Comparison of ENCODE assay signal across 2 cellular contexts in the genomic region with DNA sequence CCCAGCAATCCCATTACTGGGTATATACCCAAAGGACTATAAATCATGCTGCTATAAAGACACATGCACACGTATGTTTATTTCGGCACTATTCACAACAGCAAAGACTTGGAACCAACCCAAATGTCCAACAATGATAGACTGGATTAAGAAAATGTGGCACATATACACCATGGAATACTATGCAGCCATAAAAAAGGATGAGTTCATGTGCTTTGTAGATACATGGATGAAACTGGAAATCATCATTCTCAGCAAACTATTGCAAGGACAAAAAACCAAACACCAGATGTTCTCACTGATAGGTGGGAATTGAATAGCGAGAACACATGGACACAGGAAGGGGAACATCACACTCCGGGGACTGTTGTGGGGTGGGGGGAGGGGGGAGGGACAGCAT.
DNase-seq lines count a peak whose midpoint lies in the region; ATAC-seq, FAIRE-seq and TF ChIP-seq lines count a peak whose summit lies in the region.
"Not testable (repeated sequence)": the region's sequence is repeated elsewhere in the genome, so short reads cannot be mapped to it uniquely, and the experiment has no call there.

No MANE protein-coding gene starts in this region.

- not testable (repeated sequence) for H2AFZ ChIP-seq in K562 (ENCODE audit: low read depth, low read length)

- TF ChIP-seq RAD21 in K562 (CRISPR knock-in tag; conservative IDR thresholded peaks at IDR 0.05 in 1 of 2, IDR thresholded peaks at IDR 0.05 in 1 of 2): not testable (repeated sequence)

- WGBS in K562 (ENCODE audit: insufficient coverage, low coverage, missing lambda C conversion rate): 80% methylated on average over 4 of the region's 4 CpGs

- not testable (repeated sequence) for H3K9me1 ChIP-seq in K562 (ENCODE audit: control insufficient read depth, insufficient read depth, low read length)

- POLR2A ChIA-PET in HEK293 (lab: Yijun Ruan, JAX); K562 (lab: Yijun Ruan, JAX): not testable (repeated sequence)

- not testable (repeated sequence) for H3K4me2 ChIP-seq in K562 (ENCODE audit: insufficient read depth, low read length)

- not testable (repeated sequence) for H3K4me1 ChIP-seq in HEK293 (ENCODE audit: control insufficient read depth, insufficient read depth, low read length); K562 (replicated peaks in 1 of 2; ENCODE audit: control insufficient read depth in 2 of 2, insufficient read depth in 2 of 2, low read length in 2 of 2)

- not testable (repeated sequence) for BruUV-seq in K562 (replicated peaks; lab: Mats Ljungman, UMichigan)

- ATAC-seq in K562: not testable (repeated sequence)

- not testable (repeated sequence) for H3K9me3 ChIP-seq in HEK293 (ENCODE audit: control insufficient read depth, insufficient read depth, low read depth, low read length); K562 (replicated peaks; ENCODE audit: control insufficient read depth, insufficient read depth, low read depth, low read length)

- not testable (repeated sequence) for TF ChIP-seq CTCF in HEK293 (tag by site-specific recombination; IDR thresholded peaks at IDR 0.05); K562 (IDR thresholded peaks at IDR 0.05 in 2 of 3, conservative IDR thresholded peaks at IDR 0.05 in 1 of 3; ENCODE audit: insufficient read depth in 2 of 3, low read depth in 1 of 3, low read length in 3 of 3)

- CTCF ChIA-PET in HEK293 (lab: Yijun Ruan, JAX); K562 (lab: Yijun Ruan, JAX; ENCODE audit: low intra/inter-chr PET ratio): not testable (repeated sequence)

- TF ChIP-seq POLR2A in K562 (conservative IDR thresholded peaks at IDR 0.05): not testable (repeated sequence)

- DNase-seq in K562 (ENCODE audit: extremely low read depth in 1 of 4, low spot score in 3 of 4): not testable (repeated sequence)

- not testable (repeated sequence) for H3K4me3 ChIP-seq in HEK293 (ENCODE audit: low read depth, low read length); K562

- not testable (repeated sequence) for H3K27ac ChIP-seq in HEK293 (ENCODE audit: extremely low read depth, low read depth, low read length); K562 (ENCODE audit: extremely low read depth, low read depth, low read length)

- H3K79me2 ChIP-seq in K562 (ENCODE audit: control insufficient read depth, insufficient read depth, low read length): not testable (repeated sequence)

- not testable (repeated sequence) for H3K27me3 ChIP-seq in K562 (ENCODE audit: control insufficient read depth in 2 of 2, insufficient read depth in 2 of 2, low read length in 2 of 2)

- not testable (repeated sequence) for H3K9ac ChIP-seq in K562 (ENCODE audit: insufficient read depth in 1 of 2, low read depth in 2 of 2, low read length in 2 of 2)

- TF ChIP-seq EP300 in K562 (IDR thresholded peaks at IDR 0.05; ENCODE audit: low read length): not testable (repeated sequence)

- not testable (repeated sequence) for H4K20me1 ChIP-seq in K562 (replicated peaks; ENCODE audit: control insufficient read depth, insufficient read depth, low read length)

- H3K36me3 ChIP-seq in HEK293 (ENCODE audit: control insufficient read depth in 2 of 2, insufficient read depth in 1 of 2, low read length in 2 of 2): peaks cover 14 to 70% of the 10 kb centered on the region in 2 experiments
- peaks cover 62% of the 10 kb centered on the region for H3K36me3 ChIP-seq in K562 (ENCODE audit: control insufficient read depth, insufficient read depth, low read length)

- intact Hi-C loops in K562 (cut with micrococcal nuclease): not testable (repeated sequence)

- not testable (repeated sequence) for FAIRE-seq in K562 (lab: Jason Lieb, UNC)

- in situ Hi-C loops in K562 (cut with MboI): not testable (repeated sequence)

TF ChIP-seq in HEK293, 187 proteins besides CTCF, POLR2A, EP300 and RAD21:
- peak; percentile 91 for TF ChIP-seq ZNF146 (tag by site-specific recombination; IDR thresholded peaks at IDR 0.05)

TF ChIP-seq in K562, 482 proteins besides CTCF, POLR2A, EP300 and RAD21:
- TF ChIP-seq ZNF146 (CRISPR knock-in tag; IDR thresholded peaks at IDR 0.05; ENCODE audit: unreplicated experiment) (peak; percentile 76), RBM25 (IDR thresholded peaks at IDR 0.05; ENCODE audit: low read depth, low read length, severe bottlenecking) (peak; percentile 10)
